In genomic region chr17:60107526-60108257, GRCh38 we compare ENCODE assay signal across 13 cellular contexts. TPM values are rescaled to one million over a fixed set of nuclear protein-coding genes. Genes with fewer than 3 reads are reported as not detected.
DNase-seq lines count a peak whose midpoint lies in the region; ATAC-seq lines count a peak whose summit lies in the region.
"Had no signal": no experiment of that assay in that cellular context is flagged by ENCODE, and none has a peak within 500 bp of the region (broad histone marks: within the 10 kb centered on the region; RNA-seq: fewer than 3 reads in every experiment).

No MANE protein-coding gene starts in this region.

- DNase-seq in ACHN (peak; percentile 22), ELR (ENCODE audit: low read depth) (peak; percentile 55), SK-MEL-5 (ENCODE audit: low read depth, low spot score) (peak; percentile 78), iris pigment epithelial cell (ENCODE audit: low read depth) (peak; percentile 22), NCI-H748 (lab: John Stamatoyannopoulos, UW; ENCODE audit: unreplicated experiment) (no peak), kidney tubule cell (ENCODE audit: low spot score) (no peak)
- DNase-seq: activated CD4-positive, alpha-beta T cell treated with anti-CD3 and anti-CD28 coated beads, Interleukin-2, amount 10 ng/mL, durations not matched to agents 7 days and 5 days; NCI-H2029; NK-92 treated with Interleukin-12 subunit alpha and Interleukin-12 subunit beta, amount 100 ng/mL, for 24 hours; stimulated activated naive CD8-positive, alpha-beta T cell treated with anti-CD3 and anti-CD28 coated beads, Interleukin-15, amount 100 ng/mL, for 72 hours had no signal

- in situ Hi-C loops in ACHN (cut with HindIII; ENCODE audit: low pct_ligation_motif_present, low pct_unique_long_range_greater_than_20kb, low sequenced_read_pairs): no loop called here
- in situ Hi-C loops in SK-MEL-5 (cut with HindIII; ENCODE audit: low pct_unique_long_range_greater_than_20kb, low sequenced_read_pairs): no loop called here

- ATAC-seq in HG03432 (IDR thresholded peaks at IDR 0.05; ENCODE audit: unreplicated experiment) (no peak), HG03457 (IDR thresholded peaks at IDR 0.05; ENCODE audit: unreplicated experiment) (no peak)
- ATAC-seq: stimulated activated naive CD8-positive, alpha-beta T cell treated with anti-CD3 and anti-CD28 coated beads, Interleukin-15, amount 100 ng/mL, for 72 hours had no signal

RNA-seq across cellular contexts. Expression of gene HEATR6, which starts 29.0 kb away (rescaled TPM):
- 27.1 and 28.1 TPM in 2 replicates for total RNA-seq in SK-MEL-5 (2014; rRNA removed; shearing (Covaris generic))
- 26.6 and 27.3 TPM in 2 replicates for polyA plus RNA-seq in SK-MEL-5 (2015; cell fraction: cytosol; rRNA removed)
- 72.3 and 99.7 TPM in 2 replicates for polyA plus RNA-seq in SK-MEL-5 (2015; cell fraction: nucleus; rRNA removed)

RNA-seq across cellular contexts. Expression of gene CA4, which starts 42.1 kb away (rescaled TPM):
- not detected in 2 replicates for total RNA-seq in SK-MEL-5 (2014; rRNA removed; shearing (Covaris generic))
- not detected in 2 replicates for polyA plus RNA-seq in SK-MEL-5 (2015; cell fraction: cytosol; rRNA removed)
- polyA plus RNA-seq in SK-MEL-5 (2015; cell fraction: nucleus; rRNA removed): not detected in 2 replicates
- total RNA-seq: activated CD4-positive, alpha-beta T cell treated with anti-CD3 and anti-CD28 coated beads, Interleukin-2, amount 10 ng/mL, durations not matched to agents 7 days and 5 days; activated T-helper 2 cell treated with anti-CD3 and anti-CD28 coated beads, Interferon-gamma antibody, Interleukin-2, Interleukin-4, amounts not matched to agents 10 μg/mL and 5 μg/mL and 100 μg/mL, durations not matched to agents 14 hours and 24 hours and 36 hours had no signal

Comparison
In these comparisons a context has a peak if more than half of its experiments do, and no peak if none do; other contexts are left out.
1. DNase-seq: peak in ACHN (single experiment), ELR (single experiment), SK-MEL-5 (single experiment) and iris pigment epithelial cell (single experiment); none in NCI-H748 (single experiment) and kidney tubule cell (single experiment).